15 cellular contexts compared by ENCODE assay signal in genomic region chr13:50323440-50324070, GRCh38.
DNase-seq lines count a peak whose midpoint lies in the region; ATAC-seq and TF ChIP-seq lines count a peak whose summit lies in the region.
"Had no signal": no experiment of that assay in that cellular context is flagged by ENCODE, and none has a peak within 500 bp of the region (broad histone marks: within the 10 kb centered on the region; RNA-seq: fewer than 3 reads in every experiment).

No MANE protein-coding gene starts in this region.

- H3K9ac ChIP-seq in SK-N-SH: no peak overlapping the region

- no peak overlapping the region for H3K4me3 Mint-ChIP-seq in activated CD4-positive, alpha-beta T cell treated with anti-CD3 and anti-CD28 coated beads, Interleukin-2, amount 10 ng/mL, durations not matched to agents 24 days and 14 days
- H3K4me3 Mint-ChIP-seq in stimulated activated effector memory CD8-positive, alpha-beta T cell treated with anti-CD3 and anti-CD28 coated beads, Interleukin-12 subunit alpha, Interleukin-12 subunit beta, amount 100 ng/mL, for 72 hours: no peak overlapping the region
- H3K4me3 Mint-ChIP-seq: dendritic cell treated with granulocyte-macrophage colony-stimulating factor and Interleukin-4, amounts not matched to agents 40 ng/mL and 50 ng/mL, for 4 days had no signal

- ATAC-seq in stimulated activated effector memory CD8-positive, alpha-beta T cell treated with anti-CD3 and anti-CD28 coated beads, Interleukin-12 subunit alpha, Interleukin-12 subunit beta, amount 100 ng/mL, for 72 hours: peak; percentile 69
- ATAC-seq in GM21737 (IDR thresholded peaks at IDR 0.05; ENCODE audit: unreplicated experiment): no peak
- ATAC-seq: mucosa of descending colon had no signal

- H3K27me3 Mint-ChIP-seq in activated CD4-positive, alpha-beta T cell treated with anti-CD3 and anti-CD28 coated beads, Interleukin-2, amount 10 ng/mL, durations not matched to agents 24 days and 14 days: peaks cover 25% of the 10 kb centered on the region
- H3K27me3 Mint-ChIP-seq: dendritic cell treated with granulocyte-macrophage colony-stimulating factor and Interleukin-4, amounts not matched to agents 40 ng/mL and 50 ng/mL, for 4 days had no signal

- H3K36me3 ChIP-seq in SK-N-SH (replicated peaks in 1 of 2; ENCODE audit: control insufficient read depth in 1 of 2, insufficient read depth in 2 of 2, low read length in 1 of 2): no peaks in the 10 kb centered on the region
- H3K36me3 ChIP-seq: thyroid gland had no signal

- no peaks in the 10 kb centered on the region for H4K20me1 ChIP-seq in SK-N-SH (ENCODE audit: insufficient read depth)

- intact Hi-C loops in activated CD4-positive, alpha-beta T cell treated with anti-CD3 and anti-CD28 coated beads, Interleukin-2, amount 10 ng/mL, durations not matched to agents 24 days and 14 days (cut with micrococcal nuclease): no loop called here

- TF ChIP-seq CTCF in SK-N-SH (IDR thresholded peaks at IDR 0.05): no peak
- TF ChIP-seq CTCF in fibroblast of mammary gland (conservative IDR thresholded peaks at IDR 0.05; ENCODE audit: control insufficient read depth, insufficient read depth, low read depth, low read length): no peak

- H3K4me1 Mint-ChIP-seq in activated CD4-positive, alpha-beta T cell treated with anti-CD3 and anti-CD28 coated beads, Interleukin-2, amount 10 ng/mL, durations not matched to agents 24 days and 14 days: peaks cover 14% of the 10 kb centered on the region
- H3K4me1 Mint-ChIP-seq in stimulated activated effector memory CD8-positive, alpha-beta T cell treated with anti-CD3 and anti-CD28 coated beads, Interleukin-12 subunit alpha, Interleukin-12 subunit beta, amount 100 ng/mL, for 72 hours: peaks cover 41% of the 10 kb centered on the region

- CTCF ChIA-PET in SK-N-SH (lab: Yijun Ruan, JAX): no interaction called here

- no peak for TF ChIP-seq RAD21 in SK-N-SH (IDR thresholded peaks at IDR 0.05; ENCODE audit: low read length)

- no peak overlapping the region for H3K27ac ChIP-seq in SK-N-SH (ENCODE audit: low read depth in 2 of 2, low read length in 1 of 2)
- H3K27ac ChIP-seq: hepatocyte, thyroid gland had no signal

- TF ChIP-seq EP300 in SK-N-SH (IDR thresholded peaks at IDR 0.05; ENCODE audit: borderline replicate concordance in 1 of 2, low read depth in 1 of 2, low read length in 1 of 2): peak in 1 of 2 experiments; percentile 43; a peak in 1 of 4 replicates

- H3K4me2 ChIP-seq in SK-N-SH: no peak overlapping the region
- H3K4me2 ChIP-seq: hepatocyte had no signal

- H2AFZ ChIP-seq in SK-N-SH (ENCODE audit: low read depth): no peak overlapping the region
- H2AFZ ChIP-seq: hepatocyte had no signal

- no peak overlapping the region for H3K27ac Mint-ChIP-seq in activated CD4-positive, alpha-beta T cell treated with anti-CD3 and anti-CD28 coated beads, Interleukin-2, amount 10 ng/mL, durations not matched to agents 24 days and 14 days
- no peak overlapping the region for H3K27ac Mint-ChIP-seq in stimulated activated effector memory CD8-positive, alpha-beta T cell treated with anti-CD3 and anti-CD28 coated beads, Interleukin-12 subunit alpha, Interleukin-12 subunit beta, amount 100 ng/mL, for 72 hours
- H3K27ac Mint-ChIP-seq: dendritic cell treated with granulocyte-macrophage colony-stimulating factor and Interleukin-4, amounts not matched to agents 40 ng/mL and 50 ng/mL, for 4 days had no signal

- peaks cover 4% of the 10 kb centered on the region for H3K9me3 Mint-ChIP-seq in activated CD4-positive, alpha-beta T cell treated with anti-CD3 and anti-CD28 coated beads, Interleukin-2, amount 10 ng/mL, durations not matched to agents 24 days and 14 days
- peaks cover 5% of the 10 kb centered on the region for H3K9me3 Mint-ChIP-seq in stimulated activated effector memory CD8-positive, alpha-beta T cell treated with anti-CD3 and anti-CD28 coated beads, Interleukin-12 subunit alpha, Interleukin-12 subunit beta, amount 100 ng/mL, for 72 hours

- no peaks in the 10 kb centered on the region for H3K9me2 ChIP-seq in SK-N-SH

- 36% methylated on average over 3 of the region's 3 CpGs for WGBS in SK-N-SH (ENCODE audit: low lambda C conversion rate)

- H3K79me2 ChIP-seq in SK-N-SH (ENCODE audit: insufficient read depth): no peaks in the 10 kb centered on the region
- H3K79me2 ChIP-seq: hepatocyte had no signal

- no peaks in the 10 kb centered on the region for H3K27me3 ChIP-seq in SK-N-SH (ENCODE audit: insufficient read depth)
- H3K27me3 ChIP-seq: hepatocyte, thyroid gland had no signal

- H3K4me1 ChIP-seq in SK-N-SH (ENCODE audit: control insufficient read depth in 1 of 2, insufficient read depth in 2 of 2, low read depth in 1 of 2, low read length in 1 of 2): peaks cover 0 to 6% of the 10 kb centered on the region in 2 experiments; a peak in 1 of 4 replicates

- POLR2A ChIA-PET in SK-N-SH (lab: Yijun Ruan, JAX): no interaction called here

- no peak overlapping the region for H3K4me3 ChIP-seq in SK-N-SH (ENCODE audit: low read depth in 2 of 2, low read length in 1 of 2)
- no peak overlapping the region for H3K4me3 ChIP-seq in fibroblast of mammary gland (ENCODE audit: control insufficient read depth, low read depth, low read length)
- H3K4me3 ChIP-seq: hepatocyte, mucosa of descending colon, thyroid gland had no signal

- peaks cover 7% of the 10 kb centered on the region for H3F3A ChIP-seq in SK-N-SH (replicated peaks; ENCODE audit: insufficient read depth)

- H3K9me3 ChIP-seq in SK-N-SH: peaks cover 6% of the 10 kb centered on the region; the same call in 1 of the 2 replicates
- H3K9me3 ChIP-seq: thyroid gland had no signal

- DNase-seq in activated CD4-positive, alpha-beta T cell treated with anti-CD3 and anti-CD28 coated beads, Interleukin-2, amount 10 ng/mL, durations not matched to agents 24 days and 14 days: peak; percentile 21
- no peak for DNase-seq in activated CD4-positive, alpha-beta T cell treated with anti-CD3 and anti-CD28 coated beads, Interleukin-2, amount 50 U/mL, for 1 hour
- DNase-seq in SK-N-SH (no peak), fibroblast of mammary gland (ENCODE audit: low read depth) (peak; percentile 99), NCI-H1105 treated with DMSO at 0.1 percent for 48 hours (lab: John Stamatoyannopoulos, UW) (no peak)
- no peak for DNase-seq in stimulated activated effector memory CD8-positive, alpha-beta T cell treated with anti-CD3 and anti-CD28 coated beads, Interleukin-12 subunit alpha, Interleukin-12 subunit beta, amount 100 ng/mL, for 72 hours (ENCODE audit: low spot score in 2 of 2)
- no peak for DNase-seq in activated CD4-positive, CD25-positive, alpha-beta regulatory T cell (lab: John Stamatoyannopoulos, UW)
- DNase-seq: activated CD4-positive, alpha-beta T cell treated with anti-CD3 and anti-CD28 coated beads, Interleukin-2, amount 50 U/mL, for 4 hours; activated gamma-delta T cell treated with Interleukin-2 at 50 U/mL for 16 hours; mucosa of descending colon; NCI-H1105; thyroid gland had no signal

- H3K36me3 Mint-ChIP-seq in activated CD4-positive, alpha-beta T cell treated with anti-CD3 and anti-CD28 coated beads, Interleukin-2, amount 10 ng/mL, durations not matched to agents 24 days and 14 days (ENCODE audit: low read depth): no peaks in the 10 kb centered on the region
- no peaks in the 10 kb centered on the region for H3K36me3 Mint-ChIP-seq in stimulated activated effector memory CD8-positive, alpha-beta T cell treated with anti-CD3 and anti-CD28 coated beads, Interleukin-12 subunit alpha, Interleukin-12 subunit beta, amount 100 ng/mL, for 72 hours

TF ChIP-seq in SK-N-SH, 30 proteins besides CTCF, POLR2A, EP300 and RAD21:
- TF ChIP-seq GABPA (IDR thresholded peaks at IDR 0.05; ENCODE audit: low read depth) (no peak), FOSL2 (IDR thresholded peaks at IDR 0.05; ENCODE audit: borderline replicate concordance, low read depth) (peak; percentile 64; the same call in 1 of the 2 replicates), SMC3 (IDR thresholded peaks at IDR 0.05; ENCODE audit: low read depth, low read length) (no peak), MXI1 (IDR thresholded peaks at IDR 0.05; ENCODE audit: low read depth, low read length) (no peak), PBX3 (IDR thresholded peaks at IDR 0.05) (peak; percentile 42), JUND (IDR thresholded peaks at IDR 0.05) (peak; percentile 67), TEAD4 (IDR thresholded peaks at IDR 0.05; ENCODE audit: borderline replicate concordance, insufficient read depth) (peak; percentile 40; the same call in 1 of the 2 replicates)

Comparison
In these comparisons a context has a peak if more than half of its experiments do, and no peak if none do; other contexts are left out.
1. DNase-seq: peak in activated CD4-positive, alpha-beta T cell treated with anti-CD3 and anti-CD28 coated beads, Interleukin-2, amount 10 ng/mL, durations not matched to agents 24 days and 14 days (single experiment) and fibroblast of mammary gland (single experiment); none in activated CD4-positive, alpha-beta T cell treated with anti-CD3 and anti-CD28 coated beads, Interleukin-2, amount 50 U/mL, for 1 hour (single experiment), SK-N-SH (single experiment), stimulated activated effector memory CD8-positive, alpha-beta T cell treated with anti-CD3 and anti-CD28 coated beads, Interleukin-12 subunit alpha, Interleukin-12 subunit beta, amount 100 ng/mL, for 72 hours (0 of 2), activated CD4-positive, CD25-positive, alpha-beta regulatory T cell (0 of 4) and NCI-H1105 treated with DMSO at 0.1 percent for 48 hours (single experiment).